ENCODE assay signal across 22 cellular contexts in genomic region chr4:186020106-186020792, GRCh38. TPM values are rescaled to one million over a fixed set of nuclear protein-coding genes. Genes with fewer than 3 reads are reported as not detected.
"Had no signal": no experiment of that assay in that cellular context is flagged by ENCODE, and none has a peak within 500 bp of the region (broad histone marks: within the 10 kb centered on the region; RNA-seq: fewer than 3 reads in every experiment).

No MANE protein-coding gene starts in this region.

- H3K9ac ChIP-seq: parathyroid adenoma had no signal

- FAIRE-seq: colon, frontal cortex, keratinocyte, urothelium cell line had no signal

- DNase-seq: central memory CD4-positive, alpha-beta T cell; effector CD8-positive, alpha-beta T cell; erythroblast; mesendoderm; midbrain; naive thymus-derived CD4-positive, alpha-beta T cell; sigmoid colon; stimulated activated CD4-positive, alpha-beta T cell treated with anti-CD3 and anti-CD28 coated beads, Interleukin-2, amount 100 ng/mL, for 24 hours; stimulated activated CD4-positive, alpha-beta T cell treated with anti-CD3 and anti-CD28 coated beads, Interleukin-4, amount 100 ng/mL, for 24 hours; stimulated activated naive CD4-positive, alpha-beta T cell treated with Interleukin-2 at 50 U/mL for 16 hours; stomach; tibial artery had no signal

- H3K9me3 ChIP-seq: neutrophil, sigmoid colon, stomach, tibial artery had no signal

- ATAC-seq: naive thymus-derived CD4-positive, alpha-beta T cell; stimulated activated effector memory CD8-positive, alpha-beta T cell treated with anti-CD3 and anti-CD28 coated beads, Interleukin-12 subunit alpha, Interleukin-12 subunit beta, amount 100 ng/mL, for 72 hours had no signal

- H3K79me2 ChIP-seq: parathyroid adenoma had no signal

- H2AFZ ChIP-seq: parathyroid adenoma had no signal

- H3K27ac ChIP-seq: neutrophil, parathyroid adenoma had no signal

- H3K4me3 Mint-ChIP-seq: naive thymus-derived CD4-positive, alpha-beta T cell; stimulated activated effector memory CD8-positive, alpha-beta T cell treated with anti-CD3 and anti-CD28 coated beads, Interleukin-12 subunit alpha, Interleukin-12 subunit beta, amount 100 ng/mL, for 72 hours; type B pancreatic cell had no signal

- H3K27ac Mint-ChIP-seq: progenitor cell of endocrine pancreas; stimulated activated effector memory CD8-positive, alpha-beta T cell treated with anti-CD3 and anti-CD28 coated beads, Interleukin-12 subunit alpha, Interleukin-12 subunit beta, amount 100 ng/mL, for 72 hours; type B pancreatic cell had no signal

- H3K4me3 ChIP-seq: sigmoid colon, stomach, tibial artery had no signal

- H3K4me1 Mint-ChIP-seq: naive thymus-derived CD4-positive, alpha-beta T cell; stimulated activated effector memory CD8-positive, alpha-beta T cell treated with anti-CD3 and anti-CD28 coated beads, Interleukin-12 subunit alpha, Interleukin-12 subunit beta, amount 100 ng/mL, for 72 hours had no signal

- H3K9me3 Mint-ChIP-seq: nephron had no signal

- H3K4me1 ChIP-seq: parathyroid adenoma had no signal

- H3K36me3 Mint-ChIP-seq: stimulated activated effector memory CD8-positive, alpha-beta T cell treated with anti-CD3 and anti-CD28 coated beads, Interleukin-12 subunit alpha, Interleukin-12 subunit beta, amount 100 ng/mL, for 72 hours; type B pancreatic cell had no signal

- H3K27me3 ChIP-seq: sigmoid colon, stomach, tibial artery had no signal

- H3K36me3 ChIP-seq: neutrophil, sigmoid colon, stomach, tibial artery had no signal

RNA-seq across cellular contexts. Expression of gene TLR3, which starts 48.7 kb away (rescaled TPM):
- total RNA-seq: progenitor cell of endocrine pancreas had no signal
